In genomic region chr2:15747172-15747550, GRCh38 we compare ENCODE assay signal across 15 cellular contexts.
"Had no signal": no experiment of that assay in that cellular context is flagged by ENCODE, and none has a peak within 500 bp of the region (broad histone marks: within the 10 kb centered on the region; RNA-seq: fewer than 3 reads in every experiment).

No MANE protein-coding gene starts in this region.

- H3K36me3 Mint-ChIP-seq: activated naive CD4-positive, alpha-beta T cell treated with anti-CD3 and anti-CD28 coated beads, Interleukin-2, amount 10 ng/mL, durations not matched to agents 7 days and 5 days; natural killer cell had no signal

- H3K4me3 Mint-ChIP-seq: activated CD4-positive, alpha-beta memory T cell treated with anti-CD3 and anti-CD28 coated beads, Interleukin-2, amount 10 ng/mL, durations not matched to agents 7 days and 5 days; activated naive CD4-positive, alpha-beta T cell treated with anti-CD3 and anti-CD28 coated beads, Interleukin-2, amount 10 ng/mL, durations not matched to agents 7 days and 5 days; activated T-cell treated with anti-CD3 and anti-CD28 coated beads, Interleukin-2, amount 50 U/mL, for 24 hours; natural killer cell; stimulated activated naive CD8-positive, alpha-beta T cell treated with anti-CD3 and anti-CD28 coated beads, Interleukin-15, amount 100 ng/mL, for 72 hours had no signal

- H3K9me3 ChIP-seq: upper lobe of right lung had no signal

- DNase-seq: activated CD4-positive, alpha-beta memory T cell treated with anti-CD3 and anti-CD28 coated beads, Interleukin-2, amount 10 ng/mL, durations not matched to agents 7 days and 5 days; activated naive CD4-positive, alpha-beta T cell treated with anti-CD3 and anti-CD28 coated beads, Interleukin-2, amount 10 ng/mL, durations not matched to agents 7 days and 5 days; activated T-cell treated with anti-CD3 and anti-CD28 coated beads, Interleukin-2, amount 50 U/mL, for 24 hours; cortex of kidney; effector memory CD4-positive, alpha-beta T cell; foreskin melanocyte; left colon; natural killer cell; spleen; stimulated activated naive CD8-positive, alpha-beta T cell treated with anti-CD3 and anti-CD28 coated beads, Interleukin-15, amount 100 ng/mL, for 72 hours; upper lobe of right lung had no signal

- H3K27ac ChIP-seq: spleen, upper lobe of right lung, VCaP had no signal

- H3K27me3 ChIP-seq: upper lobe of right lung had no signal

- H3K4me1 Mint-ChIP-seq: activated CD4-positive, alpha-beta memory T cell treated with anti-CD3 and anti-CD28 coated beads, Interleukin-2, amount 10 ng/mL, durations not matched to agents 7 days and 5 days; activated naive CD4-positive, alpha-beta T cell treated with anti-CD3 and anti-CD28 coated beads, Interleukin-2, amount 10 ng/mL, durations not matched to agents 7 days and 5 days; natural killer cell; stimulated activated naive CD8-positive, alpha-beta T cell treated with anti-CD3 and anti-CD28 coated beads, Interleukin-15, amount 100 ng/mL, for 72 hours had no signal

- H3K27me3 Mint-ChIP-seq: activated naive CD4-positive, alpha-beta T cell treated with anti-CD3 and anti-CD28 coated beads, Interleukin-2, amount 10 ng/mL, durations not matched to agents 7 days and 5 days had no signal

- H3K36me3 ChIP-seq: spleen, upper lobe of right lung had no signal

- ATAC-seq: left colon; natural killer cell; sciatic nerve; SK-N-SH treated with all-trans-retinoic acid at 6 μM for 48 hours; stimulated activated naive CD8-positive, alpha-beta T cell treated with anti-CD3 and anti-CD28 coated beads, Interleukin-15, amount 100 ng/mL, for 72 hours; upper lobe of right lung had no signal

- H3K4me3 ChIP-seq: lung, spleen, upper lobe of right lung had no signal

- H3K9me3 Mint-ChIP-seq: activated CD4-positive, alpha-beta memory T cell treated with anti-CD3 and anti-CD28 coated beads, Interleukin-2, amount 10 ng/mL, durations not matched to agents 7 days and 5 days; activated naive CD4-positive, alpha-beta T cell treated with anti-CD3 and anti-CD28 coated beads, Interleukin-2, amount 10 ng/mL, durations not matched to agents 7 days and 5 days; activated T-cell treated with anti-CD3 and anti-CD28 coated beads, Interleukin-2, amount 50 U/mL, for 24 hours; natural killer cell; stimulated activated naive CD8-positive, alpha-beta T cell treated with anti-CD3 and anti-CD28 coated beads, Interleukin-15, amount 100 ng/mL, for 72 hours had no signal

- H3K27ac Mint-ChIP-seq: activated CD4-positive, alpha-beta memory T cell treated with anti-CD3 and anti-CD28 coated beads, Interleukin-2, amount 10 ng/mL, durations not matched to agents 7 days and 5 days; activated naive CD4-positive, alpha-beta T cell treated with anti-CD3 and anti-CD28 coated beads, Interleukin-2, amount 10 ng/mL, durations not matched to agents 7 days and 5 days; activated T-cell treated with anti-CD3 and anti-CD28 coated beads, Interleukin-2, amount 50 U/mL, for 24 hours; natural killer cell; stimulated activated naive CD8-positive, alpha-beta T cell treated with anti-CD3 and anti-CD28 coated beads, Interleukin-15, amount 100 ng/mL, for 72 hours had no signal
